Comparison of ENCODE assay signal across 8 cellular contexts in the genomic region with DNA sequence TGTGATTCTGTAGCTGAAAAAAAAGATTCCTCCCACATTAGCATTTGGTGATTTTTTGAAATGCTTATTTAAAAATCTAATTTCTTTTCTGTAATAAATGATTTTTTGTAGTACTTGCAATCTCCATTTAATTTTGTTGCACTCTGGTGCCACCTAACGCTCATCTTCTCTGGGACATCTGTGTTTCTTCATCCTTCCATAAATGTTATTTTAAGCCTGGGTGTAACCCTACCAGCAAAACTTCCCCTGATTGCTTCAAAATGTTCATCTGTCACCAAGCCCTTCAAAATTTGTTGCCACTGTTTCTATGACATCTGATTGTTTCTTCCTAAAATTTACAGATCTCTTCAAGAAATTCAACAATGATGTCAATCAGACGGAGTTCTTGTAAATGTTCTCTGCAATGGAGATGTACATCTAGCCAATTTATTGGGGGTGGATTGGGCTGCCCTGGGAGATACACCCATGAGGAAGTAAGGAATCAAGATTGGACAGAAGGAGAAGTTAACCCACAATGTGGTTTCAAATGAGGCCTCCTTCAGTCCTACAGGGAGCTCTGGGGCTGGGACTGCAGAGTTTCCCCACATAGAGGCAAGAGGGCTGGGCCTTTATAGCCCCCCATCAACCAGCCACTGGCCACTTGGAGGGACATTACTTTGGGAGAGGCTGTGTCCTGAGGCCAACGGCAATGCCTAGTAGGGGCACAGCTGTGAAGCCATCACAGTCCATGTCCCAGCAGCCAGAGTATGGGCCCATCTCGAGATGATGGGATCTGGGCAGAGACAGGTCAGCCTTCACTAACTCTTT. TPM values are rescaled to one million over a fixed set of nuclear protein-coding genes. Genes with fewer than 3 reads are reported as not detected.
A peak's percentile ranks its signal among the peaks of the same experiment; 100 is the strongest.
DNase-seq lines count a peak whose midpoint lies in the region; ATAC-seq and TF ChIP-seq lines count a peak whose summit lies in the region.

No MANE protein-coding gene starts in this region.

- no peak overlapping the region for H3K4me3 ChIP-seq in HL-60 (replicated peaks; ENCODE audit: insufficient read depth, low read length)

- no peak overlapping the region for H3K4me3 Mint-ChIP-seq in T-helper 2 cell treated with Interferon-gamma antibody and Interleukin-4, amounts not matched to agents 5 μg/mL and 100 μg/mL, for 36 hours

- intact Hi-C loops in sciatic nerve (cut with DNase I): no loop called here

- no peaks in the 10 kb centered on the region for H3K27me3 Mint-ChIP-seq in T-helper 2 cell treated with Interferon-gamma antibody and Interleukin-4, amounts not matched to agents 5 μg/mL and 100 μg/mL, for 36 hours (ENCODE audit: low read depth)

- H3K27ac Mint-ChIP-seq in T-helper 2 cell treated with Interferon-gamma antibody and Interleukin-4, amounts not matched to agents 5 μg/mL and 100 μg/mL, for 36 hours: no peak overlapping the region

- peak; percentile 71 for DNase-seq in CMK (ENCODE audit: low read depth)
- DNase-seq in HL-60 (ENCODE audit: low read depth in 1 of 2, low spot score in 1 of 2): peak in 1 of 2 experiments; percentile 29
- peak; percentile 3 for DNase-seq in T1000 (lab: John Stamatoyannopoulos, UW)
- peak; percentile 14 for DNase-seq in hepatic stellate cell (ENCODE audit: low spot score)
- no peak for DNase-seq in T-helper 2 cell treated with Interferon-gamma antibody and Interleukin-4, amounts not matched to agents 5 μg/mL and 100 μg/mL, for 36 hours (ENCODE audit: low spot score)
- DNase-seq in sciatic nerve (ENCODE audit: low spot score): no peak

- no peaks in the 10 kb centered on the region for H3K4me1 Mint-ChIP-seq in T-helper 2 cell treated with Interferon-gamma antibody and Interleukin-4, amounts not matched to agents 5 μg/mL and 100 μg/mL, for 36 hours (ENCODE audit: low read depth)

- no peaks in the 10 kb centered on the region for H3K36me3 Mint-ChIP-seq in T-helper 2 cell treated with Interferon-gamma antibody and Interleukin-4, amounts not matched to agents 5 μg/mL and 100 μg/mL, for 36 hours (ENCODE audit: low read depth)

- no peak for TF ChIP-seq CTCF in HL-60 (IDR thresholded peaks at IDR 0.05; ENCODE audit: insufficient read depth, low read length)

- no peak for ATAC-seq in HG02763 (IDR thresholded peaks at IDR 0.05; ENCODE audit: unreplicated experiment)
- ATAC-seq in GM18907 (IDR thresholded peaks at IDR 0.05; ENCODE audit: unreplicated experiment): no peak
- no peak for ATAC-seq in sciatic nerve

- H3K9me3 Mint-ChIP-seq in T-helper 2 cell treated with Interferon-gamma antibody and Interleukin-4, amounts not matched to agents 5 μg/mL and 100 μg/mL, for 36 hours: no peaks in the 10 kb centered on the region

- 0 out of 2 replicates have a peak overlapping the region, but pooled peaks have one; percentile 18 for H3K27ac ChIP-seq in HL-60 (replicated peaks)

- H3K27me3 ChIP-seq in HL-60 (ENCODE audit: insufficient read depth, poor library complexity, severe bottlenecking): no peaks in the 10 kb centered on the region

RNA-seq across cellular contexts. Expression of a gene that starts 23.3 kb away (rescaled TPM):
- total RNA-seq in sciatic nerve: 63.1 TPM

Comparison
In these comparisons a context has a peak if more than half of its experiments do, and no peak if none do; other contexts are left out.
1. DNase-seq: peak in CMK (single experiment), T1000 (single experiment) and hepatic stellate cell (single experiment); none in T-helper 2 cell treated with Interferon-gamma antibody and Interleukin-4, amounts not matched to agents 5 μg/mL and 100 μg/mL, for 36 hours (single experiment) and sciatic nerve (single experiment).